ENCODE assay signal across 1 cellular context in the genomic region with DNA sequence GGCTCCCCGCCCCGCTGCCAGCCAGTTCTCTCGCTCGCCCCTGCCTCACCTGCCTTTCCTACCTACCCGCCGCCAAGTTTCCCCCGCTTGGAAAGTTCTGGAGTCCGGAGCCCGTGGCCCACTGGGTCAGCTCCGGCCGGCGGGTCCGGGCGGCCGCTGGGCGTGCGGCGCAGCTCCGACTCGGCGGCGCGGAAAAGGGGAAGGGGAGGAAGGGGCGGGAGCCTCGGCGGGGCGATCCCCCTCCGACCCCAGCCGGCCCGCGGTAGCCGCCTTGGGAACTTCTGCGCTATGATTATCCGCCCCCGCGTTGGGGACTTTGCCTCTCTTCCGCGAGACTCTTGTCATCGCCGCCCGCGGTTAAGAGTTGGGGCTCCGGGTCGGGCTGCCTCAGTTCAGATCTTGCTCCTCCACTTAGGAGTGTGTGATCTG.
A peak's percentile ranks its signal among the peaks of the same experiment; 100 is the strongest.
TF ChIP-seq lines count a peak whose summit lies in the region.

No MANE protein-coding gene starts in this region.

TF ChIP-seq in HepG2, 621 proteins besides CTCF, POLR2A, EP300 and RAD21 (continued from another document):
- TF ChIP-seq IKZF5 (CRISPR knock-in tag; IDR thresholded peaks at IDR 0.05), result 0 out of 2 replicates have a peak, but pooled peaks have one; percentile 4
- 0 out of 2 replicates have a peak, but pooled peaks have one; percentile 14 for TF ChIP-seq MTA1 (CRISPR knock-in tag; IDR thresholded peaks at IDR 0.05; ENCODE audit: borderline replicate concordance)
- TF ChIP-seq MTF2 (CRISPR knock-in tag; IDR thresholded peaks at IDR 0.05; ENCODE audit: borderline replicate concordance), result peak; percentile 38; the same call in 1 of the 2 replicates
- TF ChIP-seq ZFP91 (CRISPR knock-in tag; IDR thresholded peaks at IDR 0.05; ENCODE audit: borderline replicate concordance), result peak; percentile 33; the same call in 1 of the 2 replicates
- TF ChIP-seq SRY (CRISPR knock-in tag; IDR thresholded peaks at IDR 0.05), result peak; percentile 26; the same call in 1 of the 2 replicates
TF ChIP-seq in HepG2: peak in this region for 23.
